Comparison of ENCODE assay signal across 5 cellular contexts in the genomic region with DNA sequence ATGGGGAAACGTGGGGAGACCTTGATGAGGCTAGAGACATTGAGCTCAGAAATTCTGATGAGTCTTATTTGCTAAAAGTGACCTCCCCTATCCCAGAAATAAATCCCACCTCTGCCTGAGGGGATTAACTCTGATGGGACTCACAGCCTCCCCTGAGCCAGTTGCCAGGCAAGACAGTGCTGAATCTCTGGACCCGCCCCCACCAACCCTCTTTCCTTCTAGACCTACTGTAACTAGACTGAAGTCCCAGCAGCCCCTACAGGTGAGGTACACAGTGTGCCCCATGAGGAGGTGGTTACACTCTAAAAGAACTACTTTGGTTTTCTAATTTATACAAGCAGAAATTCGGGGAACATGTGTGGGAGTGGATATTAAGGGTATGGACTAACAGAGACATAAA. TPM values are rescaled to one million over a fixed set of nuclear protein-coding genes. Genes with fewer than 3 reads are reported as not detected.
"Had no signal": no experiment of that assay in that cellular context is flagged by ENCODE, and none has a peak within 500 bp of the region (broad histone marks: within the 10 kb centered on the region; RNA-seq: fewer than 3 reads in every experiment).

No MANE protein-coding gene starts in this region.

- H3K9me3 Mint-ChIP-seq: H9 had no signal

- H3K27ac Mint-ChIP-seq: H9 had no signal

- DNase-seq: GOT3, H9, HCEC 1CT, IMR-90 had no signal

- ATAC-seq: K562 had no signal

- H3K4me3 ChIP-seq: K562 had no signal

- H3K4me3 Mint-ChIP-seq: H9 had no signal

RNA-seq across cellular contexts. Expression of a gene that starts 57.1 kb away (rescaled TPM):
- total RNA-seq: H9, IMR-90, K562 had no signal
- polyA plus RNA-seq: IMR-90, K562 had no signal
